ENCODE assay signal across 10 cellular contexts in genomic region chr2:136765256-136765735, GRCh38. TPM values are rescaled to one million over a fixed set of nuclear protein-coding genes. Genes with fewer than 3 reads are reported as not detected.
DNase-seq lines count a peak whose midpoint lies in the region; ATAC-seq and TF ChIP-seq lines count a peak whose summit lies in the region.
"Had no signal": no experiment of that assay in that cellular context is flagged by ENCODE, and none has a peak within 500 bp of the region (broad histone marks: within the 10 kb centered on the region; RNA-seq: fewer than 3 reads in every experiment).

TSS of gene THSD7B (plus strand) at chr2:136765545. CDS start at chr2:136882179, 116,634 bp downstream.

- no peaks in the 10 kb centered on the region for H3K27me3 ChIP-seq in testis

- no peaks in the 10 kb centered on the region for H3K4me1 ChIP-seq in testis

- intact Hi-C loops in testis (cut with DNase I; ENCODE audit: low total_unique reads) = no loop called here

- 0 to 1% methylated on average over 19 to 43 of the region's 43 CpGs for WGBS in testis, 2 donors

- H3K9me3 ChIP-seq in testis = no peaks in the 10 kb centered on the region

- in situ Hi-C loops in astrocyte of the cerebellum (cut with HindIII; ENCODE audit: low sequenced_read_pairs) = no loop called here

- H3K9me3 Mint-ChIP-seq in T-helper 1 cell treated with Interleukin-12 subunit alpha and Interleukin-12 subunit beta and Interleukin-4 antibody, amounts not matched to agents 30 μg/mL and 1 μg/mL, for 36 hours = no peaks in the 10 kb centered on the region

- H3K27ac ChIP-seq in testis = no peak within 1 kb of the TSS

- ATAC-seq in HG03025 (IDR thresholded peaks at IDR 0.05; ENCODE audit: low FRiP score, unreplicated experiment) = no peak
- ATAC-seq: HCT116 had no signal

- H3K4me1 Mint-ChIP-seq in T-helper 1 cell treated with Interleukin-12 subunit alpha and Interleukin-12 subunit beta and Interleukin-4 antibody, amounts not matched to agents 30 μg/mL and 1 μg/mL, for 36 hours (ENCODE audit: low read depth) = peaks cover 2% of the 10 kb centered on the region

- TF ChIP-seq POLR2A in testis (IDR thresholded peaks at IDR 0.05) = no peak

- peak within 1 kb of the TSS; percentile 29 for H3K4me3 ChIP-seq in astrocyte of the cerebellum (ENCODE audit: low read depth, low read length)
- H3K4me3 ChIP-seq in testis = peak within 1 kb of the TSS; percentile 40 to 55

- no peaks in the 10 kb centered on the region for H3K36me3 ChIP-seq in testis (ENCODE audit: low read depth, missing control alignments)

- peaks cover 62% of the 10 kb centered on the region for H3K27me3 Mint-ChIP-seq in T-helper 1 cell treated with Interleukin-12 subunit alpha and Interleukin-12 subunit beta and Interleukin-4 antibody, amounts not matched to agents 30 μg/mL and 1 μg/mL, for 36 hours (ENCODE audit: low read depth)

- DNase-seq in T-helper 1 cell (no peak), astrocyte of the cerebellum (ENCODE audit: low read depth) (no peak), kidney tubule cell (ENCODE audit: low spot score) (peak; percentile 2), testis (no peak), superior temporal gyrus (ENCODE audit: extremely low spot score) (no peak), COLO829 (ENCODE audit: low spot score) (no peak)
- DNase-seq: C1 segment of cervical spinal cord had no signal

- peak within 1 kb of the TSS; percentile 55 for H3K27ac Mint-ChIP-seq in T-helper 1 cell treated with Interleukin-12 subunit alpha and Interleukin-12 subunit beta and Interleukin-4 antibody, amounts not matched to agents 30 μg/mL and 1 μg/mL, for 36 hours

- H3K4me3 Mint-ChIP-seq in T-helper 1 cell treated with Interleukin-12 subunit alpha and Interleukin-12 subunit beta and Interleukin-4 antibody, amounts not matched to agents 30 μg/mL and 1 μg/mL, for 36 hours = no peak within 1 kb of the TSS

- TF ChIP-seq CTCF in astrocyte of the cerebellum (IDR thresholded peaks at IDR 0.05; ENCODE audit: low read depth, low read length, missing control alignments) (no peak), testis (IDR thresholded peaks at IDR 0.05) (no peak)

- H3K36me3 Mint-ChIP-seq in T-helper 1 cell treated with Interleukin-12 subunit alpha and Interleukin-12 subunit beta and Interleukin-4 antibody, amounts not matched to agents 30 μg/mL and 1 μg/mL, for 36 hours (ENCODE audit: low read depth) = no peaks in the 10 kb centered on the region

RNA-seq across cellular contexts. Expression of gene THSD7B, which starts in this region (rescaled TPM):
- total RNA-seq in testis = 1 to 10 TPM in 1 of 2 donors, under 1 TPM in 1; 0.87 to 1.1 TPM
- polyA plus RNA-seq in testis (ENCODE audit: insufficient read depth, low read depth, low replicate concordance) = 2.1 TPM
